In genomic region chr12:124388679-124389536, GRCh38 we compare ENCODE assay signal across 8 cellular contexts.
DNase-seq lines count a peak whose midpoint lies in the region; ATAC-seq, FAIRE-seq and TF ChIP-seq lines count a peak whose summit lies in the region.

No MANE protein-coding gene starts in this region.

- TF ChIP-seq EP300 in gastroesophageal sphincter (IDR thresholded peaks at IDR 0.05), result no peak

- no peak overlapping the region for H2BK12ac ChIP-seq in H9 (ENCODE audit: insufficient read length, low read depth, low read length)

- TF ChIP-seq CTCF in H9 (conservative IDR thresholded peaks at IDR 0.05), result no peak
- peak in 3 of 4 experiments; percentile 25 to 30 (median 27) for TF ChIP-seq CTCF in gastroesophageal sphincter (IDR thresholded peaks at IDR 0.05)

- H3K36me3 ChIP-seq in gastroesophageal sphincter (peaks cover 0 to 25% of the 10 kb centered on the region in 2 donors), neuron (ENCODE audit: insufficient read depth, low read length) (peaks cover 5% of the 10 kb centered on the region)

- H3K23me2 ChIP-seq in H9 (ENCODE audit: insufficient read length, low read depth, low read length, poor library complexity, severe bottlenecking), result no peaks in the 10 kb centered on the region

- no peak overlapping the region for H3T11ph ChIP-seq in H9 (ENCODE audit: low read length)

- no peak overlapping the region for H3K18ac ChIP-seq in H9 (ENCODE audit: insufficient read length, low read depth, low read length)

- H3K36me3 Mint-ChIP-seq in H9 (ENCODE audit: insufficient read depth in 1 of 3, low read depth in 3 of 3), result peaks cover 4 to 32% (median 13%) of the 10 kb centered on the region in 3 experiments; a peak in 5 of 7 replicates

- no peaks in the 10 kb centered on the region; the same call in 1 of the 2 replicates for H3K27me3 Mint-ChIP-seq in H9 (ENCODE audit: low read depth)

- no peak overlapping the region for H2AK5ac ChIP-seq in H9 (ENCODE audit: insufficient read length, low read length)

- no peak overlapping the region for H3K56ac ChIP-seq in H9 (ENCODE audit: insufficient read length, low read depth, low read length)

- no peak overlapping the region for H2BK5ac ChIP-seq in H9 (ENCODE audit: insufficient read length, low read length)

- H3K23ac ChIP-seq in H9 (ENCODE audit: insufficient read length, low read depth, low read length), result no peak overlapping the region

- H3K79me2 ChIP-seq in H9 (ENCODE audit: insufficient read depth, low read length), result no peaks in the 10 kb centered on the region

- no peak overlapping the region for H2BK120ac ChIP-seq in H9 (ENCODE audit: low read depth, low read length, poor library complexity, severe bottlenecking)

- H4K91ac ChIP-seq in H9 (ENCODE audit: insufficient read length, low read depth, low read length), result no peak overlapping the region

- H4K5ac ChIP-seq in H9 (ENCODE audit: insufficient read length, low read depth, low read length), result no peak overlapping the region

- H2AFZ ChIP-seq in H9 (ENCODE audit: low read length) (no peak overlapping the region), neuron (ENCODE audit: low read depth, low read length) (no peak overlapping the region)

- no peaks in the 10 kb centered on the region for H4K20me1 ChIP-seq in H9 (ENCODE audit: control insufficient read depth, insufficient read depth, insufficient read length)

- no peak overlapping the region for H4K8ac ChIP-seq in H9 (replicated peaks; ENCODE audit: insufficient read length, low read depth, low read length)

- H2BK20ac ChIP-seq in H9 (ENCODE audit: low read depth, low read length, poor library complexity, severe bottlenecking), result no peak overlapping the region

- peak overlapping the region; percentile 52 to 70 for H3K4me3 Mint-ChIP-seq in H9

- FAIRE-seq in RCC 7860 (lab: Jason Lieb, UNC), result peak; percentile 61

- no peaks in the 10 kb centered on the region for H3K9me3 ChIP-seq in H9 (ENCODE audit: control insufficient read depth, low read depth, low read length)
- H3K9me3 ChIP-seq in gastroesophageal sphincter, result no peaks in the 10 kb centered on the region
- no peaks in the 10 kb centered on the region for H3K9me3 ChIP-seq in neuron (ENCODE audit: low read length)

- ATAC-seq in gastroesophageal sphincter (peak; percentile 79), GM18520 (IDR thresholded peaks at IDR 0.05; ENCODE audit: unreplicated experiment) (no peak), HG03469 (IDR thresholded peaks at IDR 0.05; ENCODE audit: unreplicated experiment) (no peak)

- H3K4me3 ChIP-seq in gastroesophageal sphincter (peak overlapping the region; percentile 41 to 63), neuron (ENCODE audit: low read length) (peak overlapping the region; percentile 8)

- H3K4ac ChIP-seq in H9 (ENCODE audit: low read depth, low read length), result no peak overlapping the region

- no peak overlapping the region for H3K9ac ChIP-seq in H9 (ENCODE audit: extremely low read depth, insufficient read length, low read length)

- no peaks in the 10 kb centered on the region for H3K9me3 Mint-ChIP-seq in H9

- H3K4me1 ChIP-seq in H9 (ENCODE audit: insufficient read depth, low read length) (no peaks in the 10 kb centered on the region), gastroesophageal sphincter (peaks cover 14 to 99% (median 74%) of the 10 kb centered on the region in 3 donors), neuron (ENCODE audit: insufficient read depth, low read length) (peaks cover 25% of the 10 kb centered on the region)

- WGBS in H9 (ENCODE audit: extremely low coverage, insufficient read length, low lambda C conversion rate), result no CpG with 5 or more reads among the region's 68 CpGs
- WGBS in gastroesophageal sphincter (ENCODE audit: low coverage in 1 of 2), 2 donors, result no CpG with 5 or more reads among the region's 68 CpGs

- peak overlapping the region; percentile 61; the same call in 1 of the 2 replicates for H3K14ac ChIP-seq in H9 (ENCODE audit: insufficient read depth, low read length)

- H3K27ac ChIP-seq in H9 (ENCODE audit: insufficient read length, low read depth, low read length) (no peak overlapping the region), gastroesophageal sphincter (peak overlapping the region; percentile 90 to 98 (median 94))

- H3K4me1 Mint-ChIP-seq in H9, result peaks cover 17 to 23% of the 10 kb centered on the region in 2 experiments

- H2BK15ac ChIP-seq in H9 (ENCODE audit: low read depth, low read length), result no peak overlapping the region

- H3K4me2 ChIP-seq in H9 (ENCODE audit: insufficient read depth, insufficient read length, low read length), result peak overlapping the region; percentile 53

- no peaks in the 10 kb centered on the region for H3K27me3 ChIP-seq in H9 (ENCODE audit: insufficient read depth, low read length)
- no peaks in the 10 kb centered on the region for H3K27me3 ChIP-seq in gastroesophageal sphincter
- no peaks in the 10 kb centered on the region for H3K27me3 ChIP-seq in neuron (ENCODE audit: insufficient read depth, low read length)

- no peaks in the 10 kb centered on the region for H3K79me1 ChIP-seq in H9 (ENCODE audit: insufficient read depth, low read depth, low read length, poor library complexity, severe bottlenecking)

- no peak overlapping the region for H3K27ac Mint-ChIP-seq in H9

- peak; percentile 52 to 62 for TF ChIP-seq POLR2A in gastroesophageal sphincter (IDR thresholded peaks at IDR 0.05)

- peak; percentile 84 for DNase-seq in H9
- peak; percentile 79 for DNase-seq in RCC 7860 (ENCODE audit: low spot score)
- DNase-seq in activated naive CD4-positive, alpha-beta T cell treated with anti-CD3 and anti-CD28 coated beads, Interleukin-2, amount 50 U/mL, for 16 hours, result peak; percentile 63
- DNase-seq in stimulated activated naive CD4-positive, alpha-beta T cell treated with Interleukin-2 at 50 U/mL for 16 hours (lab: John Stamatoyannopoulos, UW), result peak; percentile 58
